In the genomic region with DNA sequence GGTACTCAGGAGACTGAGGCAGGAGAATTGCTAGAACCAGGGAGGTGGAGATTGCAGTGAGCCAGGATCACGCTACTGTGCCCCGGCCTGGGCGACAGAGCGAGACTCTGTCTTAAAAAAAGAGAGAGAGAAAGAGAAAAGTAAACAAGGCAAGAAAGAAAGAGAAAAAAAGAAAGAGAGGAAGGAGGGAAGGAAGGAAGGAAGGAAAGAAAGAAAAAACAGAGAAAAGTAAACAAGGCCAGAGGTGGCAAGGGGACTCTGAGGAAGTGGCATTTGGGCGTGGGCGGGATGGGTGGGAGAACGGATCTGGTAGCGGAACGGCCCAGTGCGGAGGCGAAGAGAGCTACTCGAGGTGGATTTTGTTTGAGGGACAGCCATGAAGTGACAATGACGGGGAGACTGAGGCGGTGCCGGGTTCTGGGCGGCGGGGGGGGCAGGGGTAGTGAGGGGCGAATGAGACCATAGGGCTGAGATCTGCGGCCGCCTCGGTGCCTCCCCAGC, we compare ENCODE assay signal across 9 cellular contexts. TPM values are rescaled to one million over a fixed set of nuclear protein-coding genes. Genes with fewer than 3 reads are reported as not detected.
DNase-seq lines count a peak whose midpoint lies in the region; ATAC-seq, FAIRE-seq and TF ChIP-seq lines count a peak whose summit lies in the region.
"Had no signal": no experiment of that assay in that cellular context is flagged by ENCODE, and none has a peak within 500 bp of the region (broad histone marks: within the 10 kb centered on the region; RNA-seq: fewer than 3 reads in every experiment).

No MANE protein-coding gene starts in this region.

- H3K27ac Mint-ChIP-seq in WTC11, result no peak overlapping the region; the same call in 1 of the 2 replicates

- H3K9me3 Mint-ChIP-seq in WTC11, result no peaks in the 10 kb centered on the region

- H3K4me1 ChIP-seq in iPS-15b (ENCODE audit: control insufficient read depth, insufficient read depth, low read length) (no peaks in the 10 kb centered on the region), thymus (ENCODE audit: control insufficient read depth, insufficient read depth, low read length) (peaks cover 15% of the 10 kb centered on the region)

- peak; percentile 95 for DNase-seq in activated CD8-positive, alpha-beta memory T cell treated with anti-CD3 and anti-CD28 coated beads, Interleukin-2, amount 50 U/mL, for 1 hour (ENCODE audit: extremely low read depth)
- DNase-seq in activated CD8-positive, alpha-beta memory T cell treated with anti-CD3 and anti-CD28 coated beads for 24 hours, result no peak
- DNase-seq in WTC11 (ENCODE audit: low spot score) (no peak), urothelium cell line (ENCODE audit: low spot score) (no peak)

- H3K9me3 ChIP-seq in iPS-15b (ENCODE audit: control insufficient read depth, insufficient read depth, low read length) (no peaks in the 10 kb centered on the region), thymus (ENCODE audit: control insufficient read depth) (no peaks in the 10 kb centered on the region)

- CTCF ChIA-PET in WTC11 (lab: Charles Lee), result interaction anchor here (0.6 to 2.3 kb wide), 8 partner anchors 52 to 275 kb away, joined by 3 to 11 read pairs (median 5); a partner anchor contains a TSS

- H3K27me3 ChIP-seq in iPS-15b (ENCODE audit: control insufficient read depth, insufficient read depth, low read length), result peaks cover 8% of the 10 kb centered on the region
- H3K27me3 ChIP-seq in thymus (ENCODE audit: control insufficient read depth, insufficient read depth), result no peaks in the 10 kb centered on the region

- H3K27ac ChIP-seq in thymus (ENCODE audit: low read depth), result peak overlapping the region; percentile 92

- no peak for ATAC-seq in WTC11
- no peak for ATAC-seq in GM18867 (IDR thresholded peaks at IDR 0.05; ENCODE audit: unreplicated experiment)
- no peak for ATAC-seq in GM21619 (IDR thresholded peaks at IDR 0.05; ENCODE audit: unreplicated experiment)

- H3K4me3 Mint-ChIP-seq in WTC11, result peak overlapping the region; percentile 71

- no peak for FAIRE-seq in urothelium cell line (lab: Jason Lieb, UNC)

- peaks cover 49% of the 10 kb centered on the region for H3K27me3 Mint-ChIP-seq in WTC11 (ENCODE audit: low read depth)

- WGBS in thymus, result 22% methylated on average over 21 of the region's 21 CpGs

- POLR2A ChIA-PET in WTC11 (lab: Charles Lee), result interaction anchor here (1.2 kb wide), 1 partner anchor 68 kb away, joined by 3 read pairs; a partner anchor contains a TSS

- H3K4me3 ChIP-seq in iPS-15b (ENCODE audit: low read depth, low read length) (peak overlapping the region; percentile 55), thymus (ENCODE audit: low read length) (peak overlapping the region; percentile 76)

- no peak for TF ChIP-seq CTCF in WTC11 (IDR thresholded peaks at IDR 0.05)

- H3K36me3 Mint-ChIP-seq in WTC11, result no peaks in the 10 kb centered on the region

- peaks cover 6% of the 10 kb centered on the region for H3K4me1 Mint-ChIP-seq in WTC11

- H3K36me3 ChIP-seq in iPS-15b (ENCODE audit: control insufficient read depth, insufficient read depth, low read length) (peaks cover 3% of the 10 kb centered on the region), thymus (ENCODE audit: control insufficient read depth, insufficient read depth) (no peaks in the 10 kb centered on the region)

- H3K9ac ChIP-seq in iPS-15b (ENCODE audit: low read depth, low read length), result no peak overlapping the region

TF ChIP-seq in WTC11, 78 proteins besides CTCF, POLR2A, EP300 and RAD21:
- TF ChIP-seq, protein P1, sequence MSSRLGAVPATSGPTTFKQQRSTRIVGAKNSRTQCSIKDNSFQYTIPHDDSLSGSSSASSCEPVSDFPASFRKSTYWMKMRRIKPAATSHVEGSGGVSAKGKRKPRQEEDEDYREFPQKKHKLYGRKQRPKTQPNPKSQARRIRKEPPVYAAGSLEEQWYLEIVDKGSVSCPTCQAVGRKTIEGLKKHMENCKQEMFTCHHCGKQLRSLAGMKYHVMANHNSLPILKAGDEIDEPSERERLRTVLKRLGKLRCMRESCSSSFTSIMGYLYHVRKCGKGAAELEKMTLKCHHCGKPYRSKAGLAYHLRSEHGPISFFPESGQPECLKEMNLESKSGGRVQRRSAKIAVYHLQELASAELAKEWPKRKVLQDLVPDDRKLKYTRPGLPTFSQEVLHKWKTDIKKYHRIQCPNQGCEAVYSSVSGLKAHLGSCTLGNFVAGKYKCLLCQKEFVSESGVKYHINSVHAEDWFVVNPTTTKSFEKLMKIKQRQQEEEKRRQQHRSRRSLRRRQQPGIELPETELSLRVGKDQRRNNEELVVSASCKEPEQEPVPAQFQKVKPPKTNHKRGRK (CRISPR knock-in tag; IDR thresholded peaks at IDR 0.05; ENCODE audit: borderline replicate concordance), result peak; percentile 82; the same call in 1 of the 2 replicates
- TF ChIP-seq TCF7 (CRISPR knock-in tag; IDR thresholded peaks at IDR 0.05; ENCODE audit: low read depth), result no peak
- TF ChIP-seq ZNF121 (CRISPR knock-in tag; IDR thresholded peaks at IDR 0.05), result peak; percentile 65

RNA-seq across cellular contexts. Expression of a gene that starts 7.4 kb away (rescaled TPM):
- total RNA-seq in WTC11 (2021), result 9.2 to 9.9 TPM (median 9.8 TPM) in 3 replicates
- 172 TPM for polyA plus RNA-seq in thymus

RNA-seq across cellular contexts. Expression of a gene that starts 33.6 kb away (rescaled TPM):
- 15.3 to 18.0 TPM (median 17.2 TPM) in 3 replicates for total RNA-seq in WTC11 (2021)
- 0.27 TPM for polyA plus RNA-seq in thymus
- total RNA-seq: subcutaneous adipose tissue had no signal
